In the genomic region with DNA sequence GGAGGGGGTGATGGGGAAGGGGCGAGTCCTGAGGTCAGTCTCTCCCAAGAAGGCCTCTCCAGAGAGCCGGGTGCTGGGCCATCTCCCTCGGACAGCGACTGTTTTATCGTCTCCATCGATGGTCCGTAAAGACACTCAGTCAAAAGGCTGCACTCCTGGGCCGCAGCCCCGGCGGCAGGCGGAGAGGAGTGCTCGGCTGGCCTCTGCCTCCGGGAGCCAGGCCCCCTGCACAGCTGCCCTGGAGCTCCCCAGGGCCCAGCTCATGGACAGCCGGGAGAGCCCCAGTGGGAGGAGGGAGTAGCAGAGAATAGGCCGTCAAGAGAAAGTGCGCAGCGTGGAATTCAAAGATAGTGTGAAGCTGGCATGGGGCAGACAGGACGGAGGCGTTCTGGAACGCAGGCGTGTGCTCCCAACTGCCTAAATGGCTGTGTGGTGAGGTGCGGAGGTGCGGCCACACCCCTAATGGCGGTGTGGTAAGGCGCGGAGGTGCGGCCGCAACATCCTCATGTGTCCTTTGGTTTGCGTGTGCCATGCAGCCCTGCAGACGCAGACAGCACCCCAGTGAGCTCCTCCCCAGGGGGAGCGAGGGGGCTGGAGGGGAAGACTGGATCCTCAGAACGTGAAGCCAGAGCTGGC, we compare ENCODE assay signal across 10 cellular contexts.
DNase-seq lines count a peak whose midpoint lies in the region; ATAC-seq and TF ChIP-seq lines count a peak whose summit lies in the region.
"Had no signal": no experiment of that assay in that cellular context is flagged by ENCODE, and none has a peak within 500 bp of the region (broad histone marks: within the 10 kb centered on the region; RNA-seq: fewer than 3 reads in every experiment).

No MANE protein-coding gene starts in this region.

- H3K36me3 Mint-ChIP-seq in nephron progenitor cell (ENCODE audit: low read depth) (no peaks in the 10 kb centered on the region), type B pancreatic cell (peaks cover 2% of the 10 kb centered on the region)
- H3K36me3 Mint-ChIP-seq: natural killer cell treated with Interleukin-12 subunit alpha and Interleukin-12 subunit beta and Interleukin-15 and Interleukin-18, amount 100 ng/mL, for 72 hours had no signal

- no peaks in the 10 kb centered on the region for H3K9me3 Mint-ChIP-seq in nephron progenitor cell
- no peaks in the 10 kb centered on the region for H3K9me3 Mint-ChIP-seq in type B pancreatic cell
- H3K9me3 Mint-ChIP-seq: natural killer cell treated with Interleukin-12 subunit alpha and Interleukin-12 subunit beta and Interleukin-15 and Interleukin-18, amount 100 ng/mL, for 72 hours had no signal

- TF ChIP-seq CTCF in nephron progenitor cell (IDR thresholded peaks at IDR 0.05) = no peak
- no peak for TF ChIP-seq CTCF in type B pancreatic cell (conservative IDR thresholded peaks at IDR 0.05)

- peaks cover 47% of the 10 kb centered on the region for H3K4me1 Mint-ChIP-seq in nephron progenitor cell
- peaks cover 19% of the 10 kb centered on the region for H3K4me1 Mint-ChIP-seq in type B pancreatic cell (ENCODE audit: unreplicated experiment)

- H3K27ac Mint-ChIP-seq in nephron progenitor cell (no peak overlapping the region), type B pancreatic cell (peak overlapping the region; percentile 63)
- H3K27ac Mint-ChIP-seq: natural killer cell treated with Interleukin-12 subunit alpha and Interleukin-12 subunit beta and Interleukin-15 and Interleukin-18, amount 100 ng/mL, for 72 hours had no signal

- peaks cover 5% of the 10 kb centered on the region for H3K27me3 Mint-ChIP-seq in nephron progenitor cell (ENCODE audit: low read depth, poor library complexity)
- H3K27me3 Mint-ChIP-seq in type B pancreatic cell = no peaks in the 10 kb centered on the region
- H3K27me3 Mint-ChIP-seq: natural killer cell treated with Interleukin-12 subunit alpha and Interleukin-12 subunit beta and Interleukin-15 and Interleukin-18, amount 100 ng/mL, for 72 hours had no signal

- intact Hi-C loops in Right ventricle myocardium inferior (cut with DNase I) = no loop called here
- intact Hi-C loops in Right ventricle myocardium superior (cut with DNase I) = no loop called here

- DNase-seq in Right ventricle myocardium inferior (ENCODE audit: missing footprints) (peak; percentile 27), Right ventricle myocardium superior (no peak), astrocyte of the hippocampus (ENCODE audit: low read depth, low spot score) (peak; percentile 79), nephron progenitor cell (no peak), type B pancreatic cell (ENCODE audit: extremely low spot score, unreplicated experiment) (no peak)
- DNase-seq: MV-4-11 had no signal

- H3K4me3 Mint-ChIP-seq in nephron progenitor cell = peak overlapping the region; percentile 74
- peak overlapping the region; percentile 80 for H3K4me3 Mint-ChIP-seq in type B pancreatic cell
- H3K4me3 Mint-ChIP-seq: natural killer cell treated with Interleukin-12 subunit alpha and Interleukin-12 subunit beta and Interleukin-15 and Interleukin-18, amount 100 ng/mL, for 72 hours had no signal

- ATAC-seq in Right ventricle myocardium inferior = no peak
- no peak for ATAC-seq in Right ventricle myocardium superior (ENCODE audit: poor library complexity)
- ATAC-seq in GM18511 (IDR thresholded peaks at IDR 0.05; ENCODE audit: unreplicated experiment) = no peak
- no peak for ATAC-seq in HG02970 (IDR thresholded peaks at IDR 0.05; ENCODE audit: low FRiP score, unreplicated experiment)
- no peak for ATAC-seq in GM18498 (IDR thresholded peaks at IDR 0.05; ENCODE audit: unreplicated experiment)

Comparison
In these comparisons a context has a peak if more than half of its experiments do, and no peak if none do; other contexts are left out.
1. DNase-seq: peak in Right ventricle myocardium inferior (single experiment) and astrocyte of the hippocampus (single experiment); none in Right ventricle myocardium superior (single experiment), nephron progenitor cell (single experiment) and type B pancreatic cell (single experiment).